Comparison of ENCODE assay signal across 21 cellular contexts in the genomic region with DNA sequence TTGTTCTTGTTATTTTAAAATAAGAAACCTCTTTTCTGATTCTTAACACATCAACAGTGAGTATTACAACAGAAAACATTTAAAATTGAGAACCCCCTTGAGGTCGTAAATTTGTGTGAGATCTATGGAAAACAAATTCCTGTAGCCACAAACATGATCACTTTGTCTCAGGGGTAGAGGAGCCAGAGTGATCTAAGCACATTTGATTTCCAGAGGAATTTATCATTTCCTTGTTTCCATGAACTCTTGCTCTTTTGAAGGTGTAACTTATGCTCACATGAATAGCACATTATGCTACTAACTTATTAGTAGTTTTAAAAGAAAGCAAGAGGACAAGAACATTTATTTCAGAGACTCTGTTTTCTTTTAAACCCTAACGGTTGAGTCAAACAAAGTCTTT. TPM values are rescaled to one million over a fixed set of nuclear protein-coding genes. Genes with fewer than 3 reads are reported as not detected.
"Had no signal": no experiment of that assay in that cellular context is flagged by ENCODE, and none has a peak within 500 bp of the region (broad histone marks: within the 10 kb centered on the region; RNA-seq: fewer than 3 reads in every experiment).

No MANE protein-coding gene starts in this region.

- H3K27ac Mint-ChIP-seq: activated naive CD4-positive, alpha-beta T cell treated with anti-CD3 and anti-CD28 coated beads, Interleukin-2, amount 50 U/mL, for 72 hours; stimulated activated naive CD8-positive, alpha-beta T cell treated with anti-CD3 and anti-CD28 coated beads, Interleukin-15, Interleukin-2, amounts not matched to agents 100 ng/mL and 50 ng/mL, for 24 hours; T-helper 17 cell had no signal

- H3K4me1 ChIP-seq: body of pancreas, SJCRH30, testis, upper lobe of left lung had no signal

- H3K36me3 Mint-ChIP-seq: activated naive CD4-positive, alpha-beta T cell treated with anti-CD3 and anti-CD28 coated beads, Interleukin-2, amount 50 U/mL, for 72 hours had no signal

- H3K4me3 Mint-ChIP-seq: activated T-cell treated with anti-CD3 and anti-CD28 coated beads, Interleukin-2, amount 50 U/mL, for 4 hours; neural crest cell; stimulated activated naive CD8-positive, alpha-beta T cell treated with anti-CD3 and anti-CD28 coated beads, Interleukin-15, Interleukin-2, amounts not matched to agents 100 ng/mL and 50 ng/mL, for 24 hours; T-helper 17 cell had no signal

- H3K9me3 Mint-ChIP-seq: activated naive CD4-positive, alpha-beta T cell treated with anti-CD3 and anti-CD28 coated beads, Interleukin-2, amount 50 U/mL, for 72 hours; activated T-cell treated with anti-CD3 and anti-CD28 coated beads, Interleukin-2, amount 50 U/mL, for 4 hours; stimulated activated naive CD8-positive, alpha-beta T cell treated with anti-CD3 and anti-CD28 coated beads, Interleukin-15, Interleukin-2, amounts not matched to agents 100 ng/mL and 50 ng/mL, for 24 hours had no signal

- DNase-seq: activated CD4-positive, alpha-beta T cell treated with anti-CD3 and anti-CD28 coated beads, Interleukin-2, amount 50 U/mL, for 48 hours; activated gamma-delta T cell; activated T-cell treated with anti-CD3 and anti-CD28 coated beads, Interleukin-2, amount 50 U/mL, for 4 hours; amniotic stem cell; body of pancreas; central memory CD4-positive, alpha-beta T cell; effector CD8-positive, alpha-beta T cell; hypothalamus; left ventricle myocardium superior; mesendoderm; ovary; SJCRH30; small intestine; T-helper 17 cell; testis; upper lobe of left lung; WERI-Rb-1 had no signal

- ATAC-seq: activated naive CD4-positive, alpha-beta T cell treated with anti-CD3 and anti-CD28 coated beads, Interleukin-2, amount 50 U/mL, for 72 hours; activated T-cell treated with anti-CD3 and anti-CD28 coated beads, Interleukin-2, amount 50 U/mL, for 4 hours; body of pancreas; left ventricle myocardium superior; T-helper 17 cell had no signal

- H3K9me3 ChIP-seq: body of pancreas, ovary, SJCRH30, testis, upper lobe of left lung had no signal

- FAIRE-seq: small intestine had no signal

- H3K27ac ChIP-seq: body of pancreas, coronary artery, SJCRH30, testis, upper lobe of left lung, WERI-Rb-1 had no signal

- H3K36me3 ChIP-seq: ovary, SJCRH30, upper lobe of left lung, WERI-Rb-1 had no signal

- H3K4me3 ChIP-seq: body of pancreas, coronary artery, ovary, SJCRH30, testis, upper lobe of left lung had no signal

- H3K27me3 ChIP-seq: body of pancreas, ovary, SJCRH30, testis, upper lobe of left lung had no signal

- H3K4me1 Mint-ChIP-seq: T-helper 17 cell had no signal

RNA-seq across cellular contexts. Expression of gene ZCCHC12, which starts 28.1 kb away (rescaled TPM):
- total RNA-seq: left ventricle myocardium superior, T-helper 17 cell had no signal
